In genomic region chr3:129248286-129248979, GRCh38 we compare ENCODE assay signal across 1 cellular context.
TF ChIP-seq lines count a peak whose summit lies in the region.

No MANE protein-coding gene starts in this region.

TF ChIP-seq in SK-N-SH, 30 proteins besides CTCF, POLR2A, EP300 and RAD21 (continued from another document):
- TF ChIP-seq USF2 (IDR thresholded peaks at IDR 0.05; ENCODE audit: borderline replicate concordance, low read depth, low read length) (no peak), MXI1 (IDR thresholded peaks at IDR 0.05; ENCODE audit: low read depth, low read length) (no peak), TAF1 (IDR thresholded peaks at IDR 0.05; ENCODE audit: borderline replicate concordance, low read depth, low read length) (no peak), MEF2A (IDR thresholded peaks at IDR 0.05; ENCODE audit: borderline replicate concordance, low read depth) (no peak), TCF12 (IDR thresholded peaks at IDR 0.05) (no peak), ELF1 (IDR thresholded peaks at IDR 0.05) (no peak), FOXJ3 (CRISPR knock-in tag; IDR thresholded peaks at IDR 0.05) (no peak)
- TF ChIP-seq, protein P1, sequence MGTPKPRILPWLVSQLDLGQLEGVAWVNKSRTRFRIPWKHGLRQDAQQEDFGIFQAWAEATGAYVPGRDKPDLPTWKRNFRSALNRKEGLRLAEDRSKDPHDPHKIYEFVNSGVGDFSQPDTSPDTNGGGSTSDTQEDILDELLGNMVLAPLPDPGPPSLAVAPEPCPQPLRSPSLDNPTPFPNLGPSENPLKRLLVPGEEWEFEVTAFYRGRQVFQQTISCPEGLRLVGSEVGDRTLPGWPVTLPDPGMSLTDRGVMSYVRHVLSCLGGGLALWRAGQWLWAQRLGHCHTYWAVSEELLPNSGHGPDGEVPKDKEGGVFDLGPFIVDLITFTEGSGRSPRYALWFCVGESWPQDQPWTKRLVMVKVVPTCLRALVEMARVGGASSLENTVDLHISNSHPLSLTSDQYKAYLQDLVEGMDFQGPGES (IDR thresholded peaks at IDR 0.05; ENCODE audit: low read depth, low read length), result no peak
